21 cellular contexts compared by ENCODE assay signal in genomic region chr4:108730579-108730978, GRCh38. TPM values are rescaled to one million over a fixed set of nuclear protein-coding genes. Genes with fewer than 3 reads are reported as not detected.
"Had no signal": no experiment of that assay in that cellular context is flagged by ENCODE, and none has a peak within 500 bp of the region (broad histone marks: within the 10 kb centered on the region; RNA-seq: fewer than 3 reads in every experiment).

No MANE protein-coding gene starts in this region.

- H3K4me1 ChIP-seq: ascending aorta, esophagus squamous epithelium, foreskin keratinocyte, parathyroid adenoma, stomach, suprapubic skin, tibial nerve had no signal

- H3K4me2 ChIP-seq: smooth muscle cell had no signal

- H3K79me2 ChIP-seq: parathyroid adenoma had no signal

- H3K36me3 ChIP-seq: ascending aorta, esophagus squamous epithelium, stomach, suprapubic skin, tibial nerve had no signal

- DNase-seq: activated CD8-positive, alpha-beta memory T cell treated with anti-CD3 and anti-CD28 coated beads for 24 hours; activated CD8-positive, alpha-beta memory T cell treated with anti-CD3 and anti-CD28 coated beads, Interleukin-2, amount 50 U/mL, for 4 hours; activated T-cell treated with anti-CD3 and anti-CD28 coated beads, Interleukin-2, amount 50 U/mL, for 24 hours; esophagus squamous epithelium; foreskin keratinocyte; hippocampal formation; stimulated activated CD4-positive, alpha-beta T cell treated with anti-CD3 and anti-CD28 coated beads, Interleukin-15, amount 100 ng/mL, for 24 hours; stomach; T-helper 1 cell had no signal

- H3K27ac ChIP-seq: ascending aorta, coronary artery, esophagus squamous epithelium, foreskin keratinocyte, parathyroid adenoma, stomach, suprapubic skin, tibial nerve had no signal

- ATAC-seq: activated naive CD4-positive, alpha-beta T cell treated with anti-CD3 and anti-CD28 coated beads, Interleukin-2, amount 50 U/mL, for 72 hours; activated T-helper 17 cell treated with anti-CD3 and anti-CD28 coated beads, Interleukin-2, amount 50 U/mL, for 72 hours; foreskin keratinocyte; sciatic nerve; stimulated activated memory B cell treated with anti-CD40 and anti-IgM and Interleukin-4, amounts not matched to agents 10 μg/mL and 1 μg/mL and 100 μg/mL, for 72 hours had no signal

- H3K27me3 ChIP-seq: ascending aorta, esophagus squamous epithelium, stomach, suprapubic skin, tibial nerve had no signal

- H3K4me3 ChIP-seq: ascending aorta, coronary artery, esophagus squamous epithelium, smooth muscle cell, stomach, suprapubic skin, tibial nerve had no signal

- H2AFZ ChIP-seq: parathyroid adenoma had no signal

- H3K9me3 ChIP-seq: ascending aorta had no signal

- H3K9ac ChIP-seq: parathyroid adenoma had no signal

RNA-seq across cellular contexts. Expression of gene ETNPPL, which starts 32.3 kb away (rescaled TPM):
- total RNA-seq: activated naive CD4-positive, alpha-beta T cell treated with anti-CD3 and anti-CD28 coated beads, Interleukin-2, amount 50 U/mL, for 72 hours; activated T-helper 17 cell treated with anti-CD3 and anti-CD28 coated beads, Interleukin-2, amount 50 U/mL, for 72 hours; ascending aorta; esophagus squamous epithelium; foreskin keratinocyte; lower leg skin; mononuclear cell; smooth muscle cell; suprapubic skin had no signal
- polyA plus RNA-seq: foreskin keratinocyte, smooth muscle cell had no signal
